1 cellular context compared by ENCODE assay signal in genomic region chr12:121793836-121794531, GRCh38.
TF ChIP-seq lines count a peak whose summit lies in the region.

No MANE protein-coding gene starts in this region.

TF ChIP-seq in K562, 482 proteins besides CTCF, POLR2A, EP300 and RAD21 (continued from another document and continues in another):
- TF ChIP-seq ZNF609 (CRISPR knock-in tag; IDR thresholded peaks at IDR 0.05; ENCODE audit: borderline replicate concordance) = 0 out of 2 replicates have a peak, but pooled peaks have one; percentile 8
- TF ChIP-seq ZNF668 (CRISPR knock-in tag; IDR thresholded peaks at IDR 0.05) = no peak
- peak; percentile 84 for TF ChIP-seq CCNT2 (IDR thresholded peaks at IDR 0.05; ENCODE audit: borderline replicate concordance, extremely low read depth, insufficient read length, low read depth, low read length)
- peak; percentile 69 for TF ChIP-seq ETS1 (conservative IDR thresholded peaks at IDR 0.05; ENCODE audit: control insufficient read depth, low read depth, low read length)
- no peak for TF ChIP-seq PKNOX1 (IDR thresholded peaks at IDR 0.05)
- TF ChIP-seq LARP7 (IDR thresholded peaks at IDR 0.05) = no peak
- TF ChIP-seq SMARCA5 (IDR thresholded peaks at IDR 0.05) = no peak; the same call in 1 of the 2 replicates
- no peak for TF ChIP-seq STAT6 (CRISPR knock-in tag; IDR thresholded peaks at IDR 0.05)
- TF ChIP-seq ZNF778 (CRISPR knock-in tag; IDR thresholded peaks at IDR 0.05) = no peak
- TF ChIP-seq VEZF1 (CRISPR knock-in tag; IDR thresholded peaks at IDR 0.05) = peak; percentile 80
- 0 out of 2 replicates have a peak, but pooled peaks have one; percentile 4 for TF ChIP-seq PML (IDR thresholded peaks at IDR 0.05; ENCODE audit: low read length)
- TF ChIP-seq GTF2A2 (tag; IDR thresholded peaks at IDR 0.05) = no peak
- peak; percentile 69 to 83 for TF ChIP-seq MNT (conservative IDR thresholded peaks at IDR 0.05)
- TF ChIP-seq E2F3 (CRISPR knock-in tag; IDR thresholded peaks at IDR 0.05) = peak; percentile 58; the same call in 1 of the 2 replicates
- TF ChIP-seq HDAC8 (tag; IDR thresholded peaks at IDR 0.05) = peak; percentile 68; the same call in 1 of the 2 replicates
- peak; percentile 37; the same call in 1 of the 2 replicates for TF ChIP-seq USF1 (CRISPR knock-in tag; IDR thresholded peaks at IDR 0.05)
- TF ChIP-seq ILK (tag; IDR thresholded peaks at IDR 0.05; ENCODE audit: borderline replicate concordance, low read depth) = no peak
- peak; percentile 39 to 48; a peak in 2 of 4 replicates for TF ChIP-seq HDAC1 (IDR thresholded peaks at IDR 0.05)
- peak; percentile 57 for TF ChIP-seq NCOR1 (IDR thresholded peaks at IDR 0.05)
- TF ChIP-seq MIER1 (IDR thresholded peaks at IDR 0.05; ENCODE audit: low read depth) = no peak
- TF ChIP-seq ZNF584 (CRISPR knock-in tag; IDR thresholded peaks at IDR 0.05; ENCODE audit: low read depth) = no peak
- TF ChIP-seq MEIS2 (IDR thresholded peaks at IDR 0.05; ENCODE audit: partially characterized antibody) = peak; percentile 40
- TF ChIP-seq MYBL2 (IDR thresholded peaks at IDR 0.05; ENCODE audit: low read depth) = no peak
- TF ChIP-seq MYBL2 (CRISPR knock-in tag; IDR thresholded peaks at IDR 0.05; ENCODE audit: borderline replicate concordance) = no peak
- no peak for TF ChIP-seq POLR3G (IDR thresholded peaks at IDR 0.05; ENCODE audit: extremely low read depth, insufficient read length, insufficient replicate concordance)
- TF ChIP-seq C11orf30 (IDR thresholded peaks at IDR 0.05; ENCODE audit: low read depth) = no peak
- no peak for TF ChIP-seq SUPT5H (IDR thresholded peaks at IDR 0.05)
- no peak for TF ChIP-seq IFI16 (CRISPR knock-in tag; IDR thresholded peaks at IDR 0.05)
- TF ChIP-seq ASH1L (IDR thresholded peaks at IDR 0.05; ENCODE audit: borderline replicate concordance, low read depth, partially characterized antibody) = no peak
- no peak for TF ChIP-seq ZNF140 (CRISPR knock-in tag; IDR thresholded peaks at IDR 0.05)
- no peak for TF ChIP-seq TEAD2 (tag; IDR thresholded peaks at IDR 0.05)
- no peak for TF ChIP-seq HDGF (IDR thresholded peaks at IDR 0.05)
- no peak for TF ChIP-seq ZNF589 (CRISPR knock-in tag; IDR thresholded peaks at IDR 0.05; ENCODE audit: low read depth)
- 0 out of 2 replicates have a peak, but pooled peaks have one; percentile 28 for TF ChIP-seq HMBOX1 (IDR thresholded peaks at IDR 0.05)
- TF ChIP-seq ZEB2 (IDR thresholded peaks at IDR 0.05) = no peak
- TF ChIP-seq SIN3B (IDR thresholded peaks at IDR 0.05; ENCODE audit: low read depth) = 0 out of 2 replicates have a peak, but pooled peaks have one; percentile 60
- TF ChIP-seq RFX5 (IDR thresholded peaks at IDR 0.05; ENCODE audit: low read depth, low read length) = no peak
- no peak for TF ChIP-seq ZNF655 (CRISPR knock-in tag; IDR thresholded peaks at IDR 0.05)
- TF ChIP-seq U2AF2 (optimal IDR thresholded peaks at IDR 0.05; ENCODE audit: low read depth, low read length) = no peak
- no peak for TF ChIP-seq PCBP1 (IDR thresholded peaks at IDR 0.05; ENCODE audit: low read depth, low read length, poor library complexity, severe bottlenecking)
- peak; percentile 42 for TF ChIP-seq NFIC (IDR thresholded peaks at IDR 0.05)
- 0 out of 2 replicates have a peak, but pooled peaks have one; percentile 19 for TF ChIP-seq BRD4 (IDR thresholded peaks at IDR 0.05)
- TF ChIP-seq KDM2B (CRISPR knock-in tag; IDR thresholded peaks at IDR 0.05) = 0 out of 2 replicates have a peak, but pooled peaks have one; percentile 25
- 0 out of 2 replicates have a peak, but pooled peaks have one; percentile 67 for TF ChIP-seq ERF (CRISPR knock-in tag; IDR thresholded peaks at IDR 0.05)
- no peak for TF ChIP-seq ZNF785 (CRISPR knock-in tag; IDR thresholded peaks at IDR 0.05)
- peak; percentile 76; the same call in 1 of the 2 replicates for TF ChIP-seq REST (CRISPR knock-in tag; IDR thresholded peaks at IDR 0.05; ENCODE audit: low read depth)
